In genomic region chr2:97267411-97268074, GRCh38 we compare ENCODE assay signal across 10 cellular contexts.
DNase-seq lines count a peak whose midpoint lies in the region; ATAC-seq and TF ChIP-seq lines count a peak whose summit lies in the region.
"Had no signal": no experiment of that assay in that cellular context is flagged by ENCODE, and none has a peak within 500 bp of the region (broad histone marks: within the 10 kb centered on the region; RNA-seq: fewer than 3 reads in every experiment).

No MANE protein-coding gene starts in this region.

- WGBS in right cardiac atrium, result 93% methylated on average over 10 of the region's 10 CpGs

- no peaks in the 10 kb centered on the region for H3K4me1 ChIP-seq in right cardiac atrium (ENCODE audit: control insufficient read depth, insufficient read depth, low read length)

- DNase-seq in T-helper 2 cell (peak in 3 of 5 experiments; percentile 0 to 6 (median 2)), activated B cell treated with CpG ODN at 0.5 μM for 24 hours (peak; percentile 14), right cardiac atrium (peak; percentile 13 to 56 (median 51)), SHP77 (lab: John Stamatoyannopoulos, UW) (no peak), NCI-H2029 treated with DMSO at 0.1 percent for 48 hours (lab: John Stamatoyannopoulos, UW) (no peak), NCI-H187 treated with DMSO at 0.1 percent for 48 hours (lab: John Stamatoyannopoulos, UW) (no peak)
- DNase-seq in T-helper 2 cell treated with Interferon-gamma antibody and Interleukin-4, amounts not matched to agents 5 μg/mL and 100 μg/mL, for 36 hours (ENCODE audit: low spot score), result no peak
- peak in 1 of 2 donors; percentile 12 for DNase-seq in stimulated activated naive CD8-positive, alpha-beta T cell treated with anti-CD3 and anti-CD28 coated beads, Interleukin-15, amount 100 ng/mL, for 72 hours
- DNase-seq: NCI-H2171 had no signal

- ATAC-seq in activated B cell treated with CpG ODN at 0.5 μM for 24 hours (ENCODE audit: low read depth) (no peak), right cardiac atrium (peak; percentile 32 to 42)
- peak; percentile 29 for ATAC-seq in stimulated activated naive CD8-positive, alpha-beta T cell treated with anti-CD3 and anti-CD28 coated beads, Interleukin-15, amount 100 ng/mL, for 72 hours

- H3K4me1 Mint-ChIP-seq in T-helper 2 cell treated with Interferon-gamma antibody and Interleukin-4, amounts not matched to agents 5 μg/mL and 100 μg/mL, for 36 hours (ENCODE audit: low read depth), result no peaks in the 10 kb centered on the region
- no peaks in the 10 kb centered on the region for H3K4me1 Mint-ChIP-seq in activated B cell treated with CpG ODN at 0.5 μM for 24 hours
- no peaks in the 10 kb centered on the region for H3K4me1 Mint-ChIP-seq in stimulated activated naive CD8-positive, alpha-beta T cell treated with anti-CD3 and anti-CD28 coated beads, Interleukin-15, amount 100 ng/mL, for 72 hours

- no peak overlapping the region for H3K27ac Mint-ChIP-seq in T-helper 2 cell treated with Interferon-gamma antibody and Interleukin-4, amounts not matched to agents 5 μg/mL and 100 μg/mL, for 36 hours
- no peak overlapping the region for H3K27ac Mint-ChIP-seq in activated B cell treated with CpG ODN at 0.5 μM for 24 hours
- peak overlapping the region in 1 of 2 donors; percentile 74 for H3K27ac Mint-ChIP-seq in stimulated activated naive CD8-positive, alpha-beta T cell treated with anti-CD3 and anti-CD28 coated beads, Interleukin-15, amount 100 ng/mL, for 72 hours

- POLR2A ChIA-PET in activated B cell treated with CpG ODN at 0.5 μM for 24 hours (lab: Charles Lee), result no interaction called here

- no peaks in the 10 kb centered on the region for H3K9me3 ChIP-seq in right cardiac atrium (ENCODE audit: control insufficient read depth, low read length)

- H3K27me3 Mint-ChIP-seq in T-helper 2 cell treated with Interferon-gamma antibody and Interleukin-4, amounts not matched to agents 5 μg/mL and 100 μg/mL, for 36 hours (ENCODE audit: low read depth), result no peaks in the 10 kb centered on the region
- H3K27me3 Mint-ChIP-seq in activated B cell treated with CpG ODN at 0.5 μM for 24 hours, result no peaks in the 10 kb centered on the region
- H3K27me3 Mint-ChIP-seq in stimulated activated naive CD8-positive, alpha-beta T cell treated with anti-CD3 and anti-CD28 coated beads, Interleukin-15, amount 100 ng/mL, for 72 hours, result no peaks in the 10 kb centered on the region

- H3K4me3 Mint-ChIP-seq in T-helper 2 cell treated with Interferon-gamma antibody and Interleukin-4, amounts not matched to agents 5 μg/mL and 100 μg/mL, for 36 hours, result no peak overlapping the region
- no peak overlapping the region for H3K4me3 Mint-ChIP-seq in activated B cell treated with CpG ODN at 0.5 μM for 24 hours
- no peak overlapping the region for H3K4me3 Mint-ChIP-seq in stimulated activated naive CD8-positive, alpha-beta T cell treated with anti-CD3 and anti-CD28 coated beads, Interleukin-15, amount 100 ng/mL, for 72 hours

- intact Hi-C loops in activated B cell treated with CpG ODN at 0.5 μM for 24 hours (cut with micrococcal nuclease) (no loop called here), right cardiac atrium (cut with DNase I) (no loop called here)

- H3K9me3 Mint-ChIP-seq in T-helper 2 cell treated with Interferon-gamma antibody and Interleukin-4, amounts not matched to agents 5 μg/mL and 100 μg/mL, for 36 hours, result no peaks in the 10 kb centered on the region
- no peaks in the 10 kb centered on the region for H3K9me3 Mint-ChIP-seq in activated B cell treated with CpG ODN at 0.5 μM for 24 hours
- H3K9me3 Mint-ChIP-seq in stimulated activated naive CD8-positive, alpha-beta T cell treated with anti-CD3 and anti-CD28 coated beads, Interleukin-15, amount 100 ng/mL, for 72 hours, result no peaks in the 10 kb centered on the region

- no peaks in the 10 kb centered on the region for H3K27me3 ChIP-seq in right cardiac atrium (ENCODE audit: control insufficient read depth, insufficient read depth)

- H3K4me3 ChIP-seq in right cardiac atrium (ENCODE audit: low read length), result no peak overlapping the region

- no peak for TF ChIP-seq CTCF in activated B cell treated with CpG ODN at 0.5 μM for 24 hours (IDR thresholded peaks at IDR 0.05)

- peaks cover 3% of the 10 kb centered on the region for H3K36me3 Mint-ChIP-seq in T-helper 2 cell treated with Interferon-gamma antibody and Interleukin-4, amounts not matched to agents 5 μg/mL and 100 μg/mL, for 36 hours (ENCODE audit: low read depth)
- H3K36me3 Mint-ChIP-seq in activated B cell treated with CpG ODN at 0.5 μM for 24 hours (ENCODE audit: low read depth), result no peaks in the 10 kb centered on the region

- CTCF ChIA-PET in activated B cell treated with CpG ODN at 0.5 μM for 24 hours (lab: Charles Lee), result no interaction called here

- no peak overlapping the region for H3K27ac ChIP-seq in right cardiac atrium (ENCODE audit: low read length)
- H3K27ac ChIP-seq: 22Rv1 had no signal

Comparison
In these comparisons a context has a peak if more than half of its experiments do, and no peak if none do; other contexts are left out.
1. DNase-seq: peak in T-helper 2 cell (3 of 5), activated B cell treated with CpG ODN at 0.5 μM for 24 hours (single experiment) and right cardiac atrium (3 of 3); none in T-helper 2 cell treated with Interferon-gamma antibody and Interleukin-4, amounts not matched to agents 5 μg/mL and 100 μg/mL, for 36 hours (single experiment), SHP77 (0 of 2), NCI-H2029 treated with DMSO at 0.1 percent for 48 hours (single experiment) and NCI-H187 treated with DMSO at 0.1 percent for 48 hours (single experiment).